26 cellular contexts compared by ENCODE assay signal in the genomic region with DNA sequence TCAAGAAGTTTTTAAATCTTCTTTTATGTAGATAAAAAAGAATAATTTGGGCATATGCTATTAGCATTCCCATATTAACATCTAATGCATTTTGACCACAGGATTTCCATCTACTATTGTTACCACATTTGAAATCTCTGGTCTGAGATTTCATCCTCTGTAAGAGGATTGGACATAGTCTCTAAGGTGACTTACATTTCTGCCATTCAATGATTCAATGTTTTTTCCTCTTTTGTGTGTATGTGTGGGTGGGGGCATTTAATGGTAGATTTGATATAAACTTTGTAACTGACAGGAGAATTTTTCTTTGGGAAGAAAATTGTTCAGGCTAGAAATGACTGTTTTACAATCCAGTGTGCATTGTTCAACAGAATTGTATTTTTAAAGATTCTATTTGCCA.
DNase-seq lines count a peak whose midpoint lies in the region; ATAC-seq and TF ChIP-seq lines count a peak whose summit lies in the region.
"Had no signal": no experiment of that assay in that cellular context is flagged by ENCODE, and none has a peak within 500 bp of the region (broad histone marks: within the 10 kb centered on the region; RNA-seq: fewer than 3 reads in every experiment).

No MANE protein-coding gene starts in this region.

- H3K9me3 Mint-ChIP-seq in stimulated activated effector memory CD8-positive, alpha-beta T cell treated with anti-CD3 and anti-CD28 coated beads, Interleukin-12 subunit alpha, Interleukin-12 subunit beta, amount 100 ng/mL, for 72 hours = peaks cover 27% of the 10 kb centered on the region
- peaks cover 13% of the 10 kb centered on the region for H3K9me3 Mint-ChIP-seq in activated CD4-positive, alpha-beta T cell treated with anti-CD3 and anti-CD28 coated beads, Interleukin-2, amount 10 ng/mL, durations not matched to agents 7 days and 5 days

- H3K27me3 Mint-ChIP-seq in activated CD4-positive, alpha-beta T cell treated with anti-CD3 and anti-CD28 coated beads, Interleukin-2, amount 10 ng/mL, durations not matched to agents 7 days and 5 days = peaks cover 2% of the 10 kb centered on the region
- H3K27me3 Mint-ChIP-seq: activated naive CD4-positive, alpha-beta T cell treated with anti-CD3 and anti-CD28 coated beads, Interleukin-2, amount 10 ng/mL, durations not matched to agents 7 days and 5 days; memory B cell had no signal

- peak; percentile 58 for DNase-seq in ELR (ENCODE audit: low read depth)
- peak; percentile 25 for DNase-seq in RPMI7951 (ENCODE audit: low read depth)
- DNase-seq in epithelial cell of esophagus (ENCODE audit: low read depth) = peak; percentile 37
- peak; percentile 79 for DNase-seq in renal cortical epithelial cell (ENCODE audit: low read depth)
- DNase-seq in cerebellar cortex (ENCODE audit: low spot score) = no peak
- DNase-seq in stimulated activated effector memory CD8-positive, alpha-beta T cell treated with anti-CD3 and anti-CD28 coated beads, Interleukin-12 subunit alpha, Interleukin-12 subunit beta, amount 100 ng/mL, for 72 hours (ENCODE audit: low spot score in 2 of 2) = no peak
- DNase-seq in activated CD4-positive, alpha-beta T cell treated with anti-CD3 and anti-CD28 coated beads, Interleukin-2, amount 10 ng/mL, durations not matched to agents 7 days and 5 days = no peak
- DNase-seq in SK-N-DZ (ENCODE audit: low spot score) = no peak
- DNase-seq: activated naive CD4-positive, alpha-beta T cell treated with anti-CD3 and anti-CD28 coated beads, Interleukin-2, amount 10 ng/mL, durations not matched to agents 7 days and 5 days; activated T-cell treated with anti-CD3 and anti-CD28 coated beads, Interleukin-2, amount 50 U/mL, for 48 hours; body of pancreas; CD4-positive, alpha-beta memory T cell; cortex of kidney; H9; naive thymus-derived CD4-positive, alpha-beta T cell; NCI-H1105; NCI-H2029 treated with DMSO at 0.1 percent for 48 hours; NCI-H446 treated with DMSO at 0.1 percent for 48 hours; NK-92 treated with Interleukin-12 subunit alpha and Interleukin-12 subunit beta, amount 100 ng/mL, for 24 hours; RPMI8226; stimulated activated CD4-positive, alpha-beta T cell treated with anti-CD3 and anti-CD28 coated beads, Interleukin-1b, Interleukin-23, amount 100 ng/mL, for 48 hours; stimulated activated naive CD8-positive, alpha-beta T cell treated with anti-CD3 and anti-CD28 coated beads, Interleukin-15, Interleukin-2, amounts not matched to agents 100 U/mL and 50 U/mL, for 24 hours; T1000; transverse colon had no signal

- no peak overlapping the region for H3K4me3 Mint-ChIP-seq in stimulated activated effector memory CD8-positive, alpha-beta T cell treated with anti-CD3 and anti-CD28 coated beads, Interleukin-12 subunit alpha, Interleukin-12 subunit beta, amount 100 ng/mL, for 72 hours
- H3K4me3 Mint-ChIP-seq in activated CD4-positive, alpha-beta T cell treated with anti-CD3 and anti-CD28 coated beads, Interleukin-2, amount 10 ng/mL, durations not matched to agents 7 days and 5 days = no peak overlapping the region
- H3K4me3 Mint-ChIP-seq: activated naive CD4-positive, alpha-beta T cell treated with anti-CD3 and anti-CD28 coated beads, Interleukin-2, amount 10 ng/mL, durations not matched to agents 7 days and 5 days; CD4-positive, alpha-beta memory T cell; H9; memory B cell; naive thymus-derived CD4-positive, alpha-beta T cell had no signal

- no peaks in the 10 kb centered on the region for H3K4me1 Mint-ChIP-seq in stimulated activated effector memory CD8-positive, alpha-beta T cell treated with anti-CD3 and anti-CD28 coated beads, Interleukin-12 subunit alpha, Interleukin-12 subunit beta, amount 100 ng/mL, for 72 hours
- no peaks in the 10 kb centered on the region for H3K4me1 Mint-ChIP-seq in activated CD4-positive, alpha-beta T cell treated with anti-CD3 and anti-CD28 coated beads, Interleukin-2, amount 10 ng/mL, durations not matched to agents 7 days and 5 days
- H3K4me1 Mint-ChIP-seq: activated naive CD4-positive, alpha-beta T cell treated with anti-CD3 and anti-CD28 coated beads, Interleukin-2, amount 10 ng/mL, durations not matched to agents 7 days and 5 days; CD4-positive, alpha-beta memory T cell; H9; memory B cell; naive thymus-derived CD4-positive, alpha-beta T cell had no signal

- POLR2A ChIA-PET in activated CD4-positive, alpha-beta T cell treated with anti-CD3 and anti-CD28 coated beads, Interleukin-2, amount 10 ng/mL, durations not matched to agents 7 days and 5 days (lab: Charles Lee) = interaction anchor here (0.7 kb wide), 1 partner anchor 1372 kb away, joined by 3 read pairs; no protein-coding TSS in a partner anchor

- CTCF ChIA-PET in activated CD4-positive, alpha-beta T cell treated with anti-CD3 and anti-CD28 coated beads, Interleukin-2, amount 10 ng/mL, durations not matched to agents 7 days and 5 days (lab: Charles Lee) = no interaction called here

- H3K27ac Mint-ChIP-seq in stimulated activated effector memory CD8-positive, alpha-beta T cell treated with anti-CD3 and anti-CD28 coated beads, Interleukin-12 subunit alpha, Interleukin-12 subunit beta, amount 100 ng/mL, for 72 hours = no peak overlapping the region
- H3K27ac Mint-ChIP-seq in activated CD4-positive, alpha-beta T cell treated with anti-CD3 and anti-CD28 coated beads, Interleukin-2, amount 10 ng/mL, durations not matched to agents 7 days and 5 days = no peak overlapping the region
- H3K27ac Mint-ChIP-seq: activated naive CD4-positive, alpha-beta T cell treated with anti-CD3 and anti-CD28 coated beads, Interleukin-2, amount 10 ng/mL, durations not matched to agents 7 days and 5 days; CD4-positive, alpha-beta memory T cell; H9; memory B cell; naive thymus-derived CD4-positive, alpha-beta T cell had no signal

- no peak overlapping the region for H3K4me3 ChIP-seq in epithelial cell of esophagus (ENCODE audit: low read length)
- H3K4me3 ChIP-seq: body of pancreas, transverse colon had no signal

- ATAC-seq in stimulated activated effector memory CD8-positive, alpha-beta T cell treated with anti-CD3 and anti-CD28 coated beads, Interleukin-12 subunit alpha, Interleukin-12 subunit beta, amount 100 ng/mL, for 72 hours = no peak
- ATAC-seq: body of pancreas; naive thymus-derived CD4-positive, alpha-beta T cell; sciatic nerve had no signal

- H3K36me3 Mint-ChIP-seq in stimulated activated effector memory CD8-positive, alpha-beta T cell treated with anti-CD3 and anti-CD28 coated beads, Interleukin-12 subunit alpha, Interleukin-12 subunit beta, amount 100 ng/mL, for 72 hours = no peaks in the 10 kb centered on the region
- H3K36me3 Mint-ChIP-seq in activated CD4-positive, alpha-beta T cell treated with anti-CD3 and anti-CD28 coated beads, Interleukin-2, amount 10 ng/mL, durations not matched to agents 7 days and 5 days (ENCODE audit: low read depth) = no peaks in the 10 kb centered on the region
- H3K36me3 Mint-ChIP-seq: activated naive CD4-positive, alpha-beta T cell treated with anti-CD3 and anti-CD28 coated beads, Interleukin-2, amount 10 ng/mL, durations not matched to agents 7 days and 5 days; CD4-positive, alpha-beta memory T cell; memory B cell had no signal

- TF ChIP-seq CTCF in epithelial cell of esophagus (IDR thresholded peaks at IDR 0.05; ENCODE audit: insufficient read depth, low read depth, low read length, missing control alignments) = no peak

Comparison
In these comparisons a context has a peak if more than half of its experiments do, and no peak if none do; other contexts are left out.
1. DNase-seq: peak in ELR (single experiment), RPMI7951 (single experiment), epithelial cell of esophagus (single experiment) and renal cortical epithelial cell (single experiment); none in cerebellar cortex (single experiment), stimulated activated effector memory CD8-positive, alpha-beta T cell treated with anti-CD3 and anti-CD28 coated beads, Interleukin-12 subunit alpha, Interleukin-12 subunit beta, amount 100 ng/mL, for 72 hours (0 of 2), activated CD4-positive, alpha-beta T cell treated with anti-CD3 and anti-CD28 coated beads, Interleukin-2, amount 10 ng/mL, durations not matched to agents 7 days and 5 days (single experiment) and SK-N-DZ (single experiment).